Comparison of ENCODE assay signal across 12 cellular contexts in genomic region chr7:55548295-55548731, GRCh38. TPM values are rescaled to one million over a fixed set of nuclear protein-coding genes. Genes with fewer than 3 reads are reported as not detected.
A peak's percentile ranks its signal among the peaks of the same experiment; 100 is the strongest.
DNase-seq lines count a peak whose midpoint lies in the region; ATAC-seq, FAIRE-seq and TF ChIP-seq lines count a peak whose summit lies in the region.
"Had no signal": no experiment of that assay in that cellular context is flagged by ENCODE, and none has a peak within 500 bp of the region (broad histone marks: within the 10 kb centered on the region; RNA-seq: fewer than 3 reads in every experiment).

No MANE protein-coding gene starts in this region.

- no peaks in the 10 kb centered on the region for H3K9me3 ChIP-seq in T-helper 17 cell (ENCODE audit: control insufficient read depth, low read length, poor library complexity, severe bottlenecking)
- no peaks in the 10 kb centered on the region for H3K9me3 ChIP-seq in breast epithelium
- H3K9me3 ChIP-seq in stomach: no peaks in the 10 kb centered on the region

- no peaks in the 10 kb centered on the region for H3K27me3 Mint-ChIP-seq in T-helper 17 cell
- H3K27me3 Mint-ChIP-seq: dendritic cell treated with granulocyte-macrophage colony-stimulating factor and Interleukin-4, amounts not matched to agents 40 ng/mL and 50 ng/mL, for 4 days had no signal

- no peak for DNase-seq in GM12891 (ENCODE audit: insufficient read length, low spot score)
- DNase-seq in T-helper 17 cell: no peak
- no peak for DNase-seq in breast epithelium (ENCODE audit: low spot score in 2 of 2)
- DNase-seq in HUDEP-2 (lab: John Stamatoyannopoulos, UW; ENCODE audit: unreplicated experiment in 76 of 76): no peak
- no peak for DNase-seq in activated CD4-positive, alpha-beta T cell treated with anti-CD3 and anti-CD28 coated beads for 1 hour
- DNase-seq in stomach: no peak
- DNase-seq: activated gamma-delta T cell had no signal

- H3K36me3 ChIP-seq in breast epithelium: no peaks in the 10 kb centered on the region
- no peaks in the 10 kb centered on the region for H3K36me3 ChIP-seq in stomach

- H3K27me3 ChIP-seq in breast epithelium (no peaks in the 10 kb centered on the region), stomach (no peaks in the 10 kb centered on the region)

- H3K27ac ChIP-seq in breast epithelium (no peak overlapping the region), stomach (no peak overlapping the region)
- H3K27ac ChIP-seq: C4-2B had no signal

- H3K4me1 ChIP-seq in breast epithelium (no peaks in the 10 kb centered on the region), stomach (peaks cover 44 to 82% (median 64%) of the 10 kb centered on the region in 4 donors)

- peak overlapping the region; percentile 25 for H3K4me3 Mint-ChIP-seq in T-helper 17 cell
- H3K4me3 Mint-ChIP-seq: dendritic cell treated with granulocyte-macrophage colony-stimulating factor and Interleukin-4, amounts not matched to agents 40 ng/mL and 50 ng/mL, for 4 days; T-helper 1 cell treated with Interleukin-12 subunit alpha and Interleukin-12 subunit beta and Interleukin-4 antibody, amounts not matched to agents 30 μg/mL and 1 μg/mL, for 36 hours had no signal

- TF ChIP-seq POLR2A in GM12891 (IDR thresholded peaks at IDR 0.05; ENCODE audit: low read depth, low read length) (no peak; the same call in 1 of the 2 replicates), breast epithelium (IDR thresholded peaks at IDR 0.05) (no peak), stomach (IDR thresholded peaks at IDR 0.05) (no peak)

- H3K4me1 Mint-ChIP-seq in T-helper 17 cell: peaks cover 72% of the 10 kb centered on the region

- 66 to 77% (median 73%) methylated on average over 7 of the region's 7 CpGs for WGBS in stomach, 5 donors

- ATAC-seq in GM19452 (IDR thresholded peaks at IDR 0.05; ENCODE audit: unreplicated experiment) (peak; percentile 41), HG02981 (IDR thresholded peaks at IDR 0.05; ENCODE audit: unreplicated experiment) (peak; percentile 45), T-helper 17 cell (no peak)

- no peak overlapping the region for H3K4me3 ChIP-seq in breast epithelium
- no peak overlapping the region for H3K4me3 ChIP-seq in stomach

- FAIRE-seq in GM12891 (lab: Jason Lieb, UNC): peak; percentile 58

- H3K36me3 Mint-ChIP-seq in T-helper 17 cell (ENCODE audit: low read depth): no peaks in the 10 kb centered on the region

- TF ChIP-seq CTCF in breast epithelium (IDR thresholded peaks at IDR 0.05) (no peak), stomach (IDR thresholded peaks at IDR 0.05) (no peak)

- peak overlapping the region; percentile 88 for H3K27ac Mint-ChIP-seq in T-helper 17 cell
- H3K27ac Mint-ChIP-seq: T-helper 1 cell treated with Interleukin-12 subunit alpha and Interleukin-12 subunit beta and Interleukin-4 antibody, amounts not matched to agents 30 μg/mL and 1 μg/mL, for 36 hours had no signal

- intact Hi-C loops in breast epithelium (cut with DNase I; ENCODE audit: low total_unique reads): no loop called here
- intact Hi-C loops in stomach (cut with DNase I; ENCODE audit: low total_unique reads): no loop called here

- TF ChIP-seq EP300 in stomach (IDR thresholded peaks at IDR 0.05): no peak

TF ChIP-seq in GM12891, 5 proteins besides CTCF, POLR2A, EP300 and RAD21:
- TF ChIP-seq POLR2AphosphoS5 (IDR thresholded peaks at IDR 0.05; ENCODE audit: low read depth, low read length) (no peak), TAF1 (IDR thresholded peaks at IDR 0.05; ENCODE audit: low read depth, low read length) (no peak), PAX5 (IDR thresholded peaks at IDR 0.05; ENCODE audit: insufficient read depth, low read length, severe bottlenecking) (no peak), SPI1 (IDR thresholded peaks at IDR 0.05; ENCODE audit: low read depth, low read length) (no peak), POU2F2 (IDR thresholded peaks at IDR 0.05; ENCODE audit: low read depth, low read length) (no peak)

RNA-seq across cellular contexts. Expression of gene VOPP1, which starts 24.0 kb away (rescaled TPM):
- polyA plus RNA-seq in GM12891 (2012; ENCODE audit: low read depth, missing spikeins): 124 TPM
- total RNA-seq in T-helper 17 cell: 100 to 1,000 TPM; 114 to 120 TPM
- 10 to 100 TPM; 28.2 to 42.6 (median 40.8) TPM for total RNA-seq in breast epithelium
- 100 to 1,000 TPM in 1 of 5 donors, 10 to 100 TPM in 4; 19.6 to 117 (median 79.7) TPM for total RNA-seq in stomach
- 10 to 100 TPM; 14.0 to 27.3 (median 26.0) TPM for polyA plus RNA-seq in stomach
